ENCODE assay signal across 26 cellular contexts in the genomic region with DNA sequence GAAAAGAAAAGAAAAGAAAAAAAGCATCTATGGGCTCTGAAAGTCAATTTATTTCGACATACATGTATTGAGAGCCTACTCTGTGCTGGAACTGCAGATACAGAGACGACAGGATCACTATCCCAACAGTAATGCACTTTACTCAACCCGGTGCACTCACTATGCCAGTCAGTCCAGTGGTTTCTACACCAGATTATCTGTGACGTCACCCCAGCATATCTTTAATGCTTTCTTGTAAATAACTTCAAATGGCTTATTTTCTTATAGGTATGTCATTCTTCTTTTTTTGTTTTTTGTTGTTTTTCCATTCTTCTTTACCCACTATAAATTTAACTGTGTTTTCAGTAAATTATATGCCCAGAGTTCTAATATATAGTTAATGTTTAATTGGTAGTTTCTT.
DNase-seq lines count a peak whose midpoint lies in the region; ATAC-seq, FAIRE-seq and TF ChIP-seq lines count a peak whose summit lies in the region.
"Had no signal": no experiment of that assay in that cellular context is flagged by ENCODE, and none has a peak within 500 bp of the region (broad histone marks: within the 10 kb centered on the region; RNA-seq: fewer than 3 reads in every experiment).

No MANE protein-coding gene starts in this region.

- DNase-seq in OCI-M1 (lab: John Stamatoyannopoulos, UW) (peak; percentile 65), K562 (ENCODE audit: extremely low read depth in 1 of 4, low spot score in 3 of 4) (no peak), osteocyte (ENCODE audit: extremely low spot score, unreplicated experiment) (no peak)
- DNase-seq: 8988T; ACHN; BE2C; C1 segment of cervical spinal cord; CD4-positive, alpha-beta memory T cell; CD4-positive, CD25-positive, alpha-beta regulatory T cell; CD8-positive, alpha-beta memory T cell; COR-L47; DMS 273 treated with DMSO at 0.1 percent for 48 hours; DMS153; DMS53; DMS79; DND-41; EL; GDM1 had no signal

- no peaks in the 10 kb centered on the region for H3K4me1 Mint-ChIP-seq in osteocyte (ENCODE audit: unreplicated experiment)
- H3K4me1 Mint-ChIP-seq: CD14-positive monocyte; CD4-positive, alpha-beta memory T cell; CD4-positive, CD25-positive, alpha-beta regulatory T cell; CD8-positive, alpha-beta memory T cell had no signal

- in situ Hi-C loops in K562 (cut with MboI): no loop called here

- H4K20me1 ChIP-seq in K562 (replicated peaks; ENCODE audit: control insufficient read depth, insufficient read depth, low read length): no peaks in the 10 kb centered on the region
- H4K20me1 ChIP-seq: BLaER1 had no signal

- H3K36me3 Mint-ChIP-seq in osteocyte (ENCODE audit: unreplicated experiment): no peaks in the 10 kb centered on the region
- H3K36me3 Mint-ChIP-seq: CD14-positive monocyte; CD4-positive, alpha-beta memory T cell; CD4-positive, CD25-positive, alpha-beta regulatory T cell; CD8-positive, alpha-beta memory T cell had no signal

- H3K27ac ChIP-seq in K562 (ENCODE audit: extremely low read depth, low read depth, low read length): no peak overlapping the region
- H3K27ac ChIP-seq: BLaER1 had no signal

- H3K4me1 ChIP-seq in K562 (replicated peaks in 1 of 2; ENCODE audit: control insufficient read depth in 2 of 2, insufficient read depth in 2 of 2, low read length in 2 of 2): no peaks in the 10 kb centered on the region
- H3K4me1 ChIP-seq: BE2C, BLaER1 had no signal

- H3K27me3 Mint-ChIP-seq in osteocyte (ENCODE audit: unreplicated experiment): peaks cover 17% of the 10 kb centered on the region
- H3K27me3 Mint-ChIP-seq: CD4-positive, alpha-beta memory T cell; CD4-positive, CD25-positive, alpha-beta regulatory T cell; CD8-positive, alpha-beta memory T cell had no signal

- no peaks in the 10 kb centered on the region for H3K36me3 ChIP-seq in K562 (ENCODE audit: control insufficient read depth, insufficient read depth, low read length)
- H3K36me3 ChIP-seq: BE2C, BLaER1 had no signal

- H3K9me3 Mint-ChIP-seq in osteocyte (ENCODE audit: unreplicated experiment): peaks cover 5% of the 10 kb centered on the region

- POLR2A ChIA-PET in K562 (lab: Yijun Ruan, JAX): interaction anchor here (0.6 kb wide), 1 partner anchor 342 kb away, joined by 3 read pairs; no protein-coding TSS in a partner anchor

- H3K4me2 ChIP-seq in K562 (ENCODE audit: insufficient read depth, low read length): no peak overlapping the region
- H3K4me2 ChIP-seq: BLaER1 had no signal

- no peak overlapping the region for H3K4me3 Mint-ChIP-seq in osteocyte (ENCODE audit: unreplicated experiment)
- H3K4me3 Mint-ChIP-seq: CD14-positive monocyte; CD4-positive, alpha-beta memory T cell; CD8-positive, alpha-beta memory T cell had no signal

- no peak for TF ChIP-seq EP300 in K562 (IDR thresholded peaks at IDR 0.05; ENCODE audit: low read length)

- TF ChIP-seq CTCF in K562 (IDR thresholded peaks at IDR 0.05 in 2 of 3, conservative IDR thresholded peaks at IDR 0.05 in 1 of 3; ENCODE audit: insufficient read depth in 2 of 3, low read depth in 1 of 3, low read length in 3 of 3) (no peak), osteocyte (IDR thresholded peaks at IDR 0.05) (no peak)

- H3K9ac ChIP-seq in K562 (ENCODE audit: insufficient read depth in 1 of 2, low read depth in 2 of 2, low read length in 2 of 2): no peak overlapping the region
- H3K9ac ChIP-seq: BLaER1 had no signal

- H3K79me2 ChIP-seq in K562 (ENCODE audit: control insufficient read depth, insufficient read depth, low read length): no peaks in the 10 kb centered on the region

- FAIRE-seq in K562 (lab: Jason Lieb, UNC) (no peak), endometrium (lab: Jason Lieb, UNC) (peak; percentile 23)
- FAIRE-seq: A204.1, GM12878, GM12892, GM18507 had no signal

- no peak overlapping the region for H3K27ac Mint-ChIP-seq in osteocyte (ENCODE audit: unreplicated experiment)
- H3K27ac Mint-ChIP-seq: CD14-positive monocyte; CD4-positive, alpha-beta memory T cell; CD4-positive, CD25-positive, alpha-beta regulatory T cell; CD8-positive, alpha-beta memory T cell had no signal

- TF ChIP-seq POLR2A in K562 (conservative IDR thresholded peaks at IDR 0.05): no peak

- H3K27me3 ChIP-seq in K562 (ENCODE audit: control insufficient read depth in 2 of 2, insufficient read depth in 2 of 2, low read length in 2 of 2): no peaks in the 10 kb centered on the region
- H3K27me3 ChIP-seq: BE2C, BLaER1 had no signal

- TF ChIP-seq RAD21 in K562 (CRISPR knock-in tag; conservative IDR thresholded peaks at IDR 0.05 in 1 of 2, IDR thresholded peaks at IDR 0.05 in 1 of 2): no peak

- H3K9me3 ChIP-seq in K562 (replicated peaks; ENCODE audit: control insufficient read depth, insufficient read depth, low read depth, low read length): no peaks in the 10 kb centered on the region
- H3K9me3 ChIP-seq: BE2C, BLaER1 had no signal

- no peaks in the 10 kb centered on the region for H3K9me1 ChIP-seq in K562 (ENCODE audit: control insufficient read depth, insufficient read depth, low read length)

- no peak overlapping the region for H2AFZ ChIP-seq in K562 (ENCODE audit: low read depth, low read length)

- intact Hi-C loops in K562 (cut with micrococcal nuclease): no loop called here

- ATAC-seq in K562 (no peak), GM19328 (IDR thresholded peaks at IDR 0.05; ENCODE audit: unreplicated experiment) (no peak)
- ATAC-seq: GM12878 had no signal

- 2% methylated on average over 4 of the region's 4 CpGs for WGBS in K562 (ENCODE audit: insufficient coverage, low coverage, missing lambda C conversion rate)

- BruUV-seq in K562 (replicated peaks; lab: Mats Ljungman, UMichigan): no TSS peak

- CTCF ChIA-PET in K562 (lab: Yijun Ruan, JAX; ENCODE audit: low intra/inter-chr PET ratio): no interaction called here

- H3K4me3 ChIP-seq in K562: no peak overlapping the region
- H3K4me3 ChIP-seq: BLaER1, GM12878 had no signal

TF ChIP-seq in K562, 482 proteins besides CTCF, POLR2A, EP300 and RAD21:
- no peak for TF ChIP-seq SMAD4 (CRISPR knock-in tag; conservative IDR thresholded peaks at IDR 0.05)
- TF ChIP-seq, protein P1, sequence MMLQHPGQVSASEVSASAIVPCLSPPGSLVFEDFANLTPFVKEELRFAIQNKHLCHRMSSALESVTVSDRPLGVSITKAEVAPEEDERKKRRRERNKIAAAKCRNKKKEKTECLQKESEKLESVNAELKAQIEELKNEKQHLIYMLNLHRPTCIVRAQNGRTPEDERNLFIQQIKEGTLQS (IDR thresholded peaks at IDR 0.05): 0 out of 2 replicates have a peak, but pooled peaks have one; percentile 14
- TF ChIP-seq, protein P1 (CRISPR knock-in tag; conservative IDR thresholded peaks at IDR 0.05): no peak
- no peak for TF ChIP-seq TCF7L2 (IDR thresholded peaks at IDR 0.05; ENCODE audit: low read depth, low read length)
- no peak for TF ChIP-seq TEAD1 (CRISPR knock-in tag; IDR thresholded peaks at IDR 0.05)
- TF ChIP-seq HDAC2 (IDR thresholded peaks at IDR 0.05): no peak
- TF ChIP-seq, protein P2, sequence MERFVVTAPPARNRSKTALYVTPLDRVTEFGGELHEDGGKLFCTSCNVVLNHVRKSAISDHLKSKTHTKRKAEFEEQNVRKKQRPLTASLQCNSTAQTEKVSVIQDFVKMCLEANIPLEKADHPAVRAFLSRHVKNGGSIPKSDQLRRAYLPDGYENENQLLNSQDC (CRISPR knock-in tag; IDR thresholded peaks at IDR 0.05): no peak
- no peak for TF ChIP-seq ATF1 (CRISPR knock-in tag; IDR thresholded peaks at IDR 0.05)
- peak; percentile 60 for TF ChIP-seq ATF1 (tag; IDR thresholded peaks at IDR 0.05)
- TF ChIP-seq, protein P3, sequence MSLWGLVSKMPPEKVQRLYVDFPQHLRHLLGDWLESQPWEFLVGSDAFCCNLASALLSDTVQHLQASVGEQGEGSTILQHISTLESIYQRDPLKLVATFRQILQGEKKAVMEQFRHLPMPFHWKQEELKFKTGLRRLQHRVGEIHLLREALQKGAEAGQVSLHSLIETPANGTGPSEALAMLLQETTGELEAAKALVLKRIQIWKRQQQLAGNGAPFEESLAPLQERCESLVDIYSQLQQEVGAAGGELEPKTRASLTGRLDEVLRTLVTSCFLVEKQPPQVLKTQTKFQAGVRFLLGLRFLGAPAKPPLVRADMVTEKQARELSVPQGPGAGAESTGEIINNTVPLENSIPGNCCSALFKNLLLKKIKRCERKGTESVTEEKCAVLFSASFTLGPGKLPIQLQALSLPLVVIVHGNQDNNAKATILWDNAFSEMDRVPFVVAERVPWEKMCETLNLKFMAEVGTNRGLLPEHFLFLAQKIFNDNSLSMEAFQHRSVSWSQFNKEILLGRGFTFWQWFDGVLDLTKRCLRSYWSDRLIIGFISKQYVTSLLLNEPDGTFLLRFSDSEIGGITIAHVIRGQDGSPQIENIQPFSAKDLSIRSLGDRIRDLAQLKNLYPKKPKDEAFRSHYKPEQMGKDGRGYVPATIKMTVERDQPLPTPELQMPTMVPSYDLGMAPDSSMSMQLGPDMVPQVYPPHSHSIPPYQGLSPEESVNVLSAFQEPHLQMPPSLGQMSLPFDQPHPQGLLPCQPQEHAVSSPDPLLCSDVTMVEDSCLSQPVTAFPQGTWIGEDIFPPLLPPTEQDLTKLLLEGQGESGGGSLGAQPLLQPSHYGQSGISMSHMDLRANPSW (CRISPR knock-in tag; IDR thresholded peaks at IDR 0.05): no peak
- TF ChIP-seq MTA2 (IDR thresholded peaks at IDR 0.05; ENCODE audit: low read depth): no peak
- 0 out of 2 replicates have a peak, but pooled peaks have one; percentile 19 for TF ChIP-seq ATF7 (IDR thresholded peaks at IDR 0.05)
